ENCODE assay signal across 2 cellular contexts in the genomic region with DNA sequence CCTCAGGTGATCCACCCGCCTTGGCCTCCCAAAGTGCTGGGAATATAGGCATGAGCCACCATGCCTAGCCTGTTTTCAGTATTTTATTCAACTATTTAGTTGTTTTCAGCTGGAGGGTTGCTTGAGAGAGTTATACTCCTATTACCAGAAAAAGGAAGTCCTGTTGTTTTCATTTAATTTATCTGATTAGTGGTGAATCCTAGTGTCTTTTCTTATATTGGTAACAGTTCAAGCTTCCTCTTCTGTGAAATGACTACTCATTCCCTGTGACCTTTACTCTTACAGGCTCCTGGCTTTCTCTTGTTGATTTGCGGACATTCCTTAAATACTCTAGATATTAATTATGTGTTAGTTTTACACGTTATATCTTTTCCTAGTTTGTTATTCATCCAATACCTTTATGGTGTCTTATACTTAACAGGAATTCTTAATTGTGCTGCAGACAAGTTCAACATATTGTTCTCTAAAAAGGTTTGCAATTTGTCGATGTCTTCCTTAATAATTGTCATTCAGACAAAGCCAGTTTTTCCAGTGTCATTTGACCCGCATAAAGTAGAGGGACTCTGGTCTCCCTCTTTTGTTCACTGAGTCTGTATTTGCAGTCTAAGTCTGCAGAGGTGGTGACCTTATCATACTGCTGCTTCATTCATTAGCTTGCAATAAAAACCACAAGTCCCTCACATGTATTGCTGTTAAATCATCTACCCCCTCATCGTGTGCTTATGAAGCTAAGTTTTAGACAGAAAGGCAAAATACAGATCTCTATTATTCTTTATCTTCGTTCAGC.
TF ChIP-seq lines count a peak whose summit lies in the region.

No MANE protein-coding gene starts in this region.

TF ChIP-seq in A549, 52 proteins besides CTCF, POLR2A, EP300 and RAD21 (continued from another document):
- no peak for TF ChIP-seq HOXB5 (CRISPR knock-in tag; IDR thresholded peaks at IDR 0.05)
- no peak for TF ChIP-seq NPAS2 (CRISPR knock-in tag; IDR thresholded peaks at IDR 0.05; ENCODE audit: borderline replicate concordance)
- no peak for TF ChIP-seq FOXS1 (CRISPR knock-in tag; IDR thresholded peaks at IDR 0.05)
- no peak for TF ChIP-seq CBX8 (IDR thresholded peaks at IDR 0.05)
- no peak for TF ChIP-seq HDAC2 (IDR thresholded peaks at IDR 0.05)
- TF ChIP-seq FOSB (CRISPR knock-in tag; IDR thresholded peaks at IDR 0.05): no peak
- TF ChIP-seq RARB (CRISPR knock-in tag; IDR thresholded peaks at IDR 0.05): no peak
- TF ChIP-seq, protein P1, sequence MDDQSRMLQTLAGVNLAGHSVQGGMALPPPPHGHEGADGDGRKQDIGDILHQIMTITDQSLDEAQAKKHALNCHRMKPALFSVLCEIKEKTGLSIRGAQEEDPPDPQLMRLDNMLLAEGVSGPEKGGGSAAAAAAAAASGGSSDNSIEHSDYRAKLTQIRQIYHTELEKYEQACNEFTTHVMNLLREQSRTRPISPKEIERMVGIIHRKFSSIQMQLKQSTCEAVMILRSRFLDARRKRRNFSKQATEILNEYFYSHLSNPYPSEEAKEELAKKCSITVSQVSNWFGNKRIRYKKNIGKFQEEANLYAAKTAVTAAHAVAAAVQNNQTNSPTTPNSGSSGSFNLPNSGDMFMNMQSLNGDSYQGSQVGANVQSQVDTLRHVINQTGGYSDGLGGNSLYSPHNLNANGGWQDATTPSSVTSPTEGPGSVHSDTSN (IDR thresholded peaks at IDR 0.05): no peak
- no peak for TF ChIP-seq SMC3 (IDR thresholded peaks at IDR 0.05)

TF ChIP-seq in HepG2, 621 proteins besides CTCF, POLR2A, EP300 and RAD21 (continued from another document):
- TF ChIP-seq PAX8 (CRISPR knock-in tag; IDR thresholded peaks at IDR 0.05; ENCODE audit: borderline replicate concordance): no peak
- TF ChIP-seq RORA (CRISPR knock-in tag; IDR thresholded peaks at IDR 0.05): no peak
- TF ChIP-seq NR2F1 (CRISPR knock-in tag; IDR thresholded peaks at IDR 0.05): no peak
- TF ChIP-seq, protein P2, sequence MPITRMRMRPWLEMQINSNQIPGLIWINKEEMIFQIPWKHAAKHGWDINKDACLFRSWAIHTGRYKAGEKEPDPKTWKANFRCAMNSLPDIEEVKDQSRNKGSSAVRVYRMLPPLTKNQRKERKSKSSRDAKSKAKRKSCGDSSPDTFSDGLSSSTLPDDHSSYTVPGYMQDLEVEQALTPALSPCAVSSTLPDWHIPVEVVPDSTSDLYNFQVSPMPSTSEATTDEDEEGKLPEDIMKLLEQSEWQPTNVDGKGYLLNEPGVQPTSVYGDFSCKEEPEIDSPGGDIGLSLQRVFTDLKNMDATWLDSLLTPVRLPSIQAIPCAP (CRISPR knock-in tag; IDR thresholded peaks at IDR 0.05; ENCODE audit: low read depth): no peak
- TF ChIP-seq, protein P3, sequence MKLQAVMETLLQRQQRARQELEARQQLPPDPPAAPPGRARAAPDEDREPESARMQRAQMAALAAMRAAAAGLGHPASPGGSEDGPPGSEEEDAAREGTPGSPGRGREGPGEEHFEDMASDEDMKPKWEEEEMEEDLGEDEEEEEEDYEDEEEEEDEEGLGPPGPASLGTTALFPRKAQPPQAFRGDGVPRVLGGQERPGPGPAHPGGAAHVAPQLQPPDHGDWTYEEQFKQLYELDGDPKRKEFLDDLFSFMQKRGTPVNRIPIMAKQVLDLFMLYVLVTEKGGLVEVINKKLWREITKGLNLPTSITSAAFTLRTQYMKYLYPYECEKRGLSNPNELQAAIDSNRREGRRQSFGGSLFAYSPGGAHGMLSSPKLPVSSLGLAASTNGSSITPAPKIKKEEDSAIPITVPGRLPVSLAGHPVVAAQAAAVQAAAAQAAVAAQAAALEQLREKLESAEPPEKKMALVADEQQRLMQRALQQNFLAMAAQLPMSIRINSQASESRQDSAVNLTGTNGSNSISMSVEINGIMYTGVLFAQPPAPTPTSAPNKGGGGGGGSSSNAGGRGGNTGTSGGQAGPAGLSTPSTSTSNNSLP (IDR thresholded peaks at IDR 0.05; ENCODE audit: low read depth, low read length): peak; percentile 47; the same call in 1 of the 2 replicates
